Comparison of ENCODE assay signal across 8 cellular contexts in the genomic region with DNA sequence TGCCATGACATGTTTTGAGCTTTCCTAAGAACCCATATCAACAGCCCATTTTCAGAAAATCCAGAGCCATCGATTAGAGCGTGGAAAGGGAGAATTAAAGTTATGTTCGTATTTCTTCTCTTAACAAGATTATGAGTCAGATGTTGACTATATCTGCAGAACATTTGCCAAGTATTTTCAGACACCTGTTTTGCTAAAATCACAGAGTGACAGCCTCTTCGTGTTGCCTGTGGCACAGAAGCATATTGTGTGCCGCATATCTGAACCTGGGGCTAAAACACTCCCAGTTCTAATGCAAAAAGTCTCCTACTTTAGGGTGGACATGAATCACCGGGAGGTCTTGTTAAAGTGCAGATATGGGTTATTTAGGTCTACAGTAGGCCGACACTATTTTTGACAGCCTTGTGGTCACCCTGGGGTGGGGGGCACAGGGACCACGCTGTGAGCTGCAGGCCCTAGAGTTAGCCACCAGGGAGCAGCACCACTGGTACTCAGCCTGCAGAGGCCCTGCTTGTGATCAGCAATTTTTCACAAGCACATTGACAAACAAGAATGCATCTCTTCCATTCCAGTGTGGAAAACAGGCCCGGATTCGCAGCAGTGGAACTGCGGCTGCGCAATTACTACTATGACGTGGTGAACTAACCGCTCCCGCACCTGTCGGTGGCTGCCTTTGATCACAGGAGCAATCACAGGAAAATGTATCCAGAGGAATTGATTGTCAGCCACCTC.
DNase-seq lines count a peak whose midpoint lies in the region; ATAC-seq and TF ChIP-seq lines count a peak whose summit lies in the region.

No MANE protein-coding gene starts in this region.

- no peaks in the 10 kb centered on the region for H3K36me3 Mint-ChIP-seq in type B pancreatic cell

- H3K9ac ChIP-seq in PC-3 (ENCODE audit: low read length) = no peak overlapping the region

- H3K9me2 ChIP-seq in PC-3 (replicated peaks; ENCODE audit: low read length) = no peaks in the 10 kb centered on the region

- H3K4me1 ChIP-seq in heart left ventricle (peaks cover 0 to 4% (median 0%) of the 10 kb centered on the region in 12 donors), PC-3 (ENCODE audit: insufficient read depth, low read length) (no peaks in the 10 kb centered on the region)

- H3K36me3 ChIP-seq in heart left ventricle = peaks cover 0 to 54% (median 0%) of the 10 kb centered on the region in 9 donors
- H3K36me3 ChIP-seq in PC-3 (ENCODE audit: low read depth, low read length) = no peaks in the 10 kb centered on the region

- H3K27ac Mint-ChIP-seq in type B pancreatic cell = peak overlapping the region; percentile 41

- H3K4me3 ChIP-seq in heart left ventricle = no peak overlapping the region
- no peak overlapping the region for H3K4me3 ChIP-seq in PC-3 (ENCODE audit: low read length)
- H3K4me3 ChIP-seq in fibroblast of the aortic adventitia (ENCODE audit: low read depth, low read length) = no peak overlapping the region

- H3K79me2 ChIP-seq in PC-3 (ENCODE audit: low read length) = no peaks in the 10 kb centered on the region

- H3K4me2 ChIP-seq in PC-3 (ENCODE audit: low read length) = no peak overlapping the region

- ATAC-seq in heart left ventricle (no peak), left cardiac atrium (no peak), PC-3 (peak; percentile 54; the same call in 1 of the 2 replicates)

- H4K20me1 ChIP-seq in PC-3 (ENCODE audit: low read length) = no peaks in the 10 kb centered on the region

- no peaks in the 10 kb centered on the region for H3K27me3 Mint-ChIP-seq in type B pancreatic cell

- H3K27me3 ChIP-seq in heart left ventricle (no peaks in the 10 kb centered on the region), PC-3 (ENCODE audit: low read length) (no peaks in the 10 kb centered on the region)

- WGBS in heart left ventricle, 4 donors = 80 to 86% (median 84%) methylated on average over 16 of the region's 16 CpGs

- intact Hi-C loops in heart left ventricle (cut with DNase I) (no loop called here), left cardiac atrium (cut with DNase I) (no loop called here), PC-3 (cut with micrococcal nuclease) (no loop called here)

- no TSS peak for BruUV-seq in PC-3 (replicated peaks; lab: Mats Ljungman, UMichigan)

- H3K27ac ChIP-seq in heart left ventricle (no peak overlapping the region), PC-3 (ENCODE audit: low read length) (no peak overlapping the region)

- CTCF ChIA-PET in PC-3 (lab: Charles Lee) = interaction anchor here (0.5 kb wide), 1 partner anchor 832 kb away, joined by 5 read pairs; no protein-coding TSS in a partner anchor

- no peaks in the 10 kb centered on the region for H3K9me3 Mint-ChIP-seq in type B pancreatic cell

- DNase-seq in heart left ventricle (no peak), left cardiac atrium (no peak), PC-3 (peak; percentile 18), fibroblast of the aortic adventitia (ENCODE audit: low read depth) (no peak), type B pancreatic cell (ENCODE audit: extremely low spot score, unreplicated experiment) (peak; percentile 56), glomerular visceral epithelial cell (ENCODE audit: extremely low spot score) (no peak), NCI-H1092 (lab: John Stamatoyannopoulos, UW) (no peak), NCI-H1048 (lab: John Stamatoyannopoulos, UW) (no peak)

- no peaks in the 10 kb centered on the region for H3F3A ChIP-seq in PC-3 (ENCODE audit: low read length, unreplicated experiment)

- peaks cover 17% of the 10 kb centered on the region for H3K4me1 Mint-ChIP-seq in type B pancreatic cell (ENCODE audit: unreplicated experiment)

- H3K9me3 ChIP-seq in heart left ventricle = no peaks in the 10 kb centered on the region
- H3K9me3 ChIP-seq in PC-3 (ENCODE audit: low read length) = no peaks in the 10 kb centered on the region

- no peak overlapping the region for H3K4me3 Mint-ChIP-seq in type B pancreatic cell

- TF ChIP-seq CTCF in heart left ventricle (IDR thresholded peaks at IDR 0.05) = peak in 8 of 12 donors; percentile 15 to 44 (median 32)
- TF ChIP-seq CTCF in PC-3 (conservative IDR thresholded peaks at IDR 0.05; ENCODE audit: low read depth, low read length) = peak; percentile 71
- TF ChIP-seq CTCF in fibroblast of the aortic adventitia (IDR thresholded peaks at IDR 0.05; ENCODE audit: insufficient read depth, low read length) = peak; percentile 50
- TF ChIP-seq CTCF in type B pancreatic cell (conservative IDR thresholded peaks at IDR 0.05) = peak; percentile 76

- no peak overlapping the region for H2AFZ ChIP-seq in PC-3 (ENCODE audit: low read length)

- TF ChIP-seq POLR2A in heart left ventricle (IDR thresholded peaks at IDR 0.05) = no peak

- POLR2A ChIA-PET in PC-3 (lab: Charles Lee; ENCODE audit: unreplicated experiment) = no interaction called here

Comparison
In these comparisons a context has a peak if more than half of its experiments do, and no peak if none do; other contexts are left out.
1. DNase-seq: peak in PC-3 (single experiment) and type B pancreatic cell (single experiment); none in heart left ventricle (0 of 5), left cardiac atrium (single experiment), fibroblast of the aortic adventitia (single experiment), glomerular visceral epithelial cell (single experiment), NCI-H1092 (single experiment) and NCI-H1048 (single experiment).
2. Peak in every context shown above with its lines, with median percentiles within 50 percentile points of each other: CTCF ChIP-seq.